Comparison of ENCODE assay signal across 1 cellular context in the genomic region with DNA sequence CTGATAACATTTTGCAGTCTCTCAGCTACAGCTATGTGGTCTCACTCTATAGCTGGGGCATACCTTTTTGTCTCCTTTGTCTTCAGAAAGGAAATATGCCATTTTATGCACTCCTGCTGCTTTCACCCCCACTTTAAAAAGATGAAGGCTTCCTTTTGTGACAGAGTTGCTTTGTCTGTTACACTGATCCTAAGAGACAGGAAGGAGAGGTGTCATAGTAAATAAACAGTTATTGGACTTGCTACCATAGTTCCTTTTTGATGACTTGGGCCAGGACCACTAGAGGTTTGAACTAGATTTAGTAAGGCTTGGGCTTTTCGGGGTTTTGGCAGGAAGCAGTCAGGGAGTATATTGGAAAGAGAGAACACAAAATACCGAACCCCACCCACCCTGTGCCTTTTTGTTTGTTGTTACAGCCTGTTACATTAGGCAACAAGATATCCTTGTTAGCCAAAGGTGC.
A peak's percentile ranks its signal among the peaks of the same experiment; 100 is the strongest.
TF ChIP-seq lines count a peak whose summit lies in the region.

No MANE protein-coding gene starts in this region.

TF ChIP-seq in HepG2, 621 proteins besides CTCF, POLR2A, EP300 and RAD21 (continues in another document):
- no peak for TF ChIP-seq SNRNP70 (IDR thresholded peaks at IDR 0.05; ENCODE audit: low read depth, low read length)
- no peak for TF ChIP-seq MBD4 (IDR thresholded peaks at IDR 0.05; ENCODE audit: borderline replicate concordance, low read length)
- TF ChIP-seq NRL (CRISPR knock-in tag; IDR thresholded peaks at IDR 0.05; ENCODE audit: borderline replicate concordance) = no peak
- no peak for TF ChIP-seq ZNF333 (CRISPR knock-in tag; IDR thresholded peaks at IDR 0.05; ENCODE audit: borderline replicate concordance)
- TF ChIP-seq GZF1 (CRISPR knock-in tag; IDR thresholded peaks at IDR 0.05) = no peak
- TF ChIP-seq, protein P1, sequence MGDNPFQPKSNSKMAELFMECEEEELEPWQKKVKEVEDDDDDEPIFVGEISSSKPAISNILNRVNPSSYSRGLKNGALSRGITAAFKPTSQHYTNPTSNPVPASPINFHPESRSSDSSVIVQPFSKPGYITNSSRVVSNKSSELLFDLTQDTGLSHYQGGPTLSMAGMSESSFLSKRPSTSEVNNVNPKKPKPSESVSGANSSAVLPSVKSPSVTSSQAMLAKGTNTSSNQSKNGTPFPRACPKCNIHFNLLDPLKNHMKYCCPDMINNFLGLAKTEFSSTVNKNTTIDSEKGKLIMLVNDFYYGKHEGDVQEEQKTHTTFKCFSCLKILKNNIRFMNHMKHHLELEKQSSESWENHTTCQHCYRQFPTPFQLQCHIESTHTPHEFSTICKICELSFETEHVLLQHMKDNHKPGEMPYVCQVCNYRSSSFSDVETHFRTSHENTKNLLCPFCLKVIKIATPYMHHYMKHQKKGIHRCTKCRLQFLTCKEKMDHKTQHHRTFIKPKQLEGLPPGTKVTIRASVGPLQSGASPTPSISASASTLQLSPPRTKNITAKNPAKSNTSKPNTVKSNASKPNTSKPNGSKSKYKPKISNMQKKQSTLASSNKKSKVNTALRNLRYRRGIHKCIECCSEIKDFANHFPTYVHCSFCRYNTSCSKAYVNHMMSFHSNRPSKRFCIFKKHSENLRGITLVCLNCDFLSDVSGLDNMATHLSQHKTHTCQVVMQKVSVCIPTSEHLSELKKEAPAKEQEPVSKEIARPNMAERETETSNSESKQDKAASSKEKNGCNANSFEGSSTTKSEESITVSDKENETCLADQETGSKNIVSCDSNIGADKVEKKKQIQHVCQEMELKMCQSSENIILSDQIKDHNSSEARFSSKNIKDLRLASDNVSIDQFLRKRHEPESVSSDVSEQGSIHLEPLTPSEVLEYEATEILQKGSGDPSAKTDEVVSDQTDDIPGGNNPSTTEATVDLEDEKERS (CRISPR knock-in tag; IDR thresholded peaks at IDR 0.05) = peak; percentile 23; the same call in 1 of the 2 replicates
- no peak for TF ChIP-seq ZNF282 (IDR thresholded peaks at IDR 0.05; ENCODE audit: partially characterized antibody)
- TF ChIP-seq, protein P2, sequence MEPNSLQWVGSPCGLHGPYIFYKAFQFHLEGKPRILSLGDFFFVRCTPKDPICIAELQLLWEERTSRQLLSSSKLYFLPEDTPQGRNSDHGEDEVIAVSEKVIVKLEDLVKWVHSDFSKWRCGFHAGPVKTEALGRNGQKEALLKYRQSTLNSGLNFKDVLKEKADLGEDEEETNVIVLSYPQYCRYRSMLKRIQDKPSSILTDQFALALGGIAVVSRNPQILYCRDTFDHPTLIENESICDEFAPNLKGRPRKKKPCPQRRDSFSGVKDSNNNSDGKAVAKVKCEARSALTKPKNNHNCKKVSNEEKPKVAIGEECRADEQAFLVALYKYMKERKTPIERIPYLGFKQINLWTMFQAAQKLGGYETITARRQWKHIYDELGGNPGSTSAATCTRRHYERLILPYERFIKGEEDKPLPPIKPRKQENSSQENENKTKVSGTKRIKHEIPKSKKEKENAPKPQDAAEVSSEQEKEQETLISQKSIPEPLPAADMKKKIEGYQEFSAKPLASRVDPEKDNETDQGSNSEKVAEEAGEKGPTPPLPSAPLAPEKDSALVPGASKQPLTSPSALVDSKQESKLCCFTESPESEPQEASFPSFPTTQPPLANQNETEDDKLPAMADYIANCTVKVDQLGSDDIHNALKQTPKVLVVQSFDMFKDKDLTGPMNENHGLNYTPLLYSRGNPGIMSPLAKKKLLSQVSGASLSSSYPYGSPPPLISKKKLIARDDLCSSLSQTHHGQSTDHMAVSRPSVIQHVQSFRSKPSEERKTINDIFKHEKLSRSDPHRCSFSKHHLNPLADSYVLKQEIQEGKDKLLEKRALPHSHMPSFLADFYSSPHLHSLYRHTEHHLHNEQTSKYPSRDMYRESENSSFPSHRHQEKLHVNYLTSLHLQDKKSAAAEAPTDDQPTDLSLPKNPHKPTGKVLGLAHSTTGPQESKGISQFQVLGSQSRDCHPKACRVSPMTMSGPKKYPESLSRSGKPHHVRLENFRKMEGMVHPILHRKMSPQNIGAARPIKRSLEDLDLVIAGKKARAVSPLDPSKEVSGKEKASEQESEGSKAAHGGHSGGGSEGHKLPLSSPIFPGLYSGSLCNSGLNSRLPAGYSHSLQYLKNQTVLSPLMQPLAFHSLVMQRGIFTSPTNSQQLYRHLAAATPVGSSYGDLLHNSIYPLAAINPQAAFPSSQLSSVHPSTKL (CRISPR knock-in tag; IDR thresholded peaks at IDR 0.05) = peak; percentile 9; the same call in 1 of the 2 replicates
- TF ChIP-seq, protein P3, sequence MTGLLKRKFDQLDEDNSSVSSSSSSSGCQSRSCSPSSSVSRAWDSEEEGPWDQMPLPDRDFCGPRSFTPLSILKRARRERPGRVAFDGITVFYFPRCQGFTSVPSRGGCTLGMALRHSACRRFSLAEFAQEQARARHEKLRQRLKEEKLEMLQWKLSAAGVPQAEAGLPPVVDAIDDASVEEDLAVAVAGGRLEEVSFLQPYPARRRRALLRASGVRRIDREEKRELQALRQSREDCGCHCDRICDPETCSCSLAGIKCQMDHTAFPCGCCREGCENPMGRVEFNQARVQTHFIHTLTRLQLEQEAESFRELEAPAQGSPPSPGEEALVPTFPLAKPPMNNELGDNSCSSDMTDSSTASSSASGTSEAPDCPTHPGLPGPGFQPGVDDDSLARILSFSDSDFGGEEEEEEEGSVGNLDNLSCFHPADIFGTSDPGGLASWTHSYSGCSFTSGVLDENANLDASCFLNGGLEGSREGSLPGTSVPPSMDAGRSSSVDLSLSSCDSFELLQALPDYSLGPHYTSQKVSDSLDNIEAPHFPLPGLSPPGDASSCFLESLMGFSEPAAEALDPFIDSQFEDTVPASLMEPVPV (CRISPR knock-in tag; IDR thresholded peaks at IDR 0.05) = no peak
- no peak for TF ChIP-seq ZNF614 (CRISPR knock-in tag; IDR thresholded peaks at IDR 0.05; ENCODE audit: borderline replicate concordance)
- peak; percentile 83 for TF ChIP-seq SOX5 (CRISPR knock-in tag; IDR thresholded peaks at IDR 0.05; ENCODE audit: borderline replicate concordance)
- TF ChIP-seq ELF3 (CRISPR knock-in tag; IDR thresholded peaks at IDR 0.05) = peak; percentile 30; the same call in 1 of the 2 replicates
- peak; percentile 64; the same call in 1 of the 2 replicates for TF ChIP-seq TBX3 (IDR thresholded peaks at IDR 0.05; ENCODE audit: borderline replicate concordance)
- no peak for TF ChIP-seq MXI1 (IDR thresholded peaks at IDR 0.05; ENCODE audit: borderline replicate concordance, low read depth, low read length)
- peak; percentile 53 for TF ChIP-seq SAP130 (CRISPR knock-in tag; IDR thresholded peaks at IDR 0.05; ENCODE audit: low read depth)
- TF ChIP-seq NFIC (IDR thresholded peaks at IDR 0.05; ENCODE audit: low read length) = no peak
- TF ChIP-seq, protein P4, sequence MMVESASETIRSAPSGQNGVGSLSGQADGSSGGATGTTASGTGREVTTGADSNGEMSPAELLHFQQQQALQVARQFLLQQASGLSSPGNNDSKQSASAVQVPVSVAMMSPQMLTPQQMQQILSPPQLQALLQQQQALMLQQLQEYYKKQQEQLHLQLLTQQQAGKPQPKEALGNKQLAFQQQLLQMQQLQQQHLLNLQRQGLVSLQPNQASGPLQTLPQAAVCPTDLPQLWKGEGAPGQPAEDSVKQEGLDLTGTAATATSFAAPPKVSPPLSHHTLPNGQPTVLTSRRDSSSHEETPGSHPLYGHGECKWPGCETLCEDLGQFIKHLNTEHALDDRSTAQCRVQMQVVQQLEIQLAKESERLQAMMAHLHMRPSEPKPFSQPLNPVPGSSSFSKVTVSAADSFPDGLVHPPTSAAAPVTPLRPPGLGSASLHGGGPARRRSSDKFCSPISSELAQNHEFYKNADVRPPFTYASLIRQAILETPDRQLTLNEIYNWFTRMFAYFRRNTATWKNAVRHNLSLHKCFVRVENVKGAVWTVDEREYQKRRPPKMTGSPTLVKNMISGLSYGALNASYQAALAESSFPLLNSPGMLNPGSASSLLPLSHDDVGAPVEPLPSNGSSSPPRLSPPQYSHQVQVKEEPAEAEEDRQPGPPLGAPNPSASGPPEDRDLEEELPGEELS (CRISPR knock-in tag; IDR thresholded peaks at IDR 0.05) = peak; percentile 40
- TF ChIP-seq TOE1 (CRISPR knock-in tag; IDR thresholded peaks at IDR 0.05) = no peak
- no peak for TF ChIP-seq ZNF563 (CRISPR knock-in tag; IDR thresholded peaks at IDR 0.05)
- TF ChIP-seq DPF2 (CRISPR knock-in tag; IDR thresholded peaks at IDR 0.05; ENCODE audit: borderline replicate concordance, low read depth) = no peak
- TF ChIP-seq, protein P5, sequence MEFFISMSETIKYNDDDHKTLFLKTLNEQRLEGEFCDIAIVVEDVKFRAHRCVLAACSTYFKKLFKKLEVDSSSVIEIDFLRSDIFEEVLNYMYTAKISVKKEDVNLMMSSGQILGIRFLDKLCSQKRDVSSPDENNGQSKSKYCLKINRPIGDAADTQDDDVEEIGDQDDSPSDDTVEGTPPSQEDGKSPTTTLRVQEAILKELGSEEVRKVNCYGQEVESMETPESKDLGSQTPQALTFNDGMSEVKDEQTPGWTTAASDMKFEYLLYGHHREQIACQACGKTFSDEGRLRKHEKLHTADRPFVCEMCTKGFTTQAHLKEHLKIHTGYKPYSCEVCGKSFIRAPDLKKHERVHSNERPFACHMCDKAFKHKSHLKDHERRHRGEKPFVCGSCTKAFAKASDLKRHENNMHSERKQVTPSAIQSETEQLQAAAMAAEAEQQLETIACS (CRISPR knock-in tag; IDR thresholded peaks at IDR 0.05) = peak; percentile 39; the same call in 1 of the 2 replicates
- no peak for TF ChIP-seq ZNF761 (CRISPR knock-in tag; conservative IDR thresholded peaks at IDR 0.05)
- TF ChIP-seq, protein P6, sequence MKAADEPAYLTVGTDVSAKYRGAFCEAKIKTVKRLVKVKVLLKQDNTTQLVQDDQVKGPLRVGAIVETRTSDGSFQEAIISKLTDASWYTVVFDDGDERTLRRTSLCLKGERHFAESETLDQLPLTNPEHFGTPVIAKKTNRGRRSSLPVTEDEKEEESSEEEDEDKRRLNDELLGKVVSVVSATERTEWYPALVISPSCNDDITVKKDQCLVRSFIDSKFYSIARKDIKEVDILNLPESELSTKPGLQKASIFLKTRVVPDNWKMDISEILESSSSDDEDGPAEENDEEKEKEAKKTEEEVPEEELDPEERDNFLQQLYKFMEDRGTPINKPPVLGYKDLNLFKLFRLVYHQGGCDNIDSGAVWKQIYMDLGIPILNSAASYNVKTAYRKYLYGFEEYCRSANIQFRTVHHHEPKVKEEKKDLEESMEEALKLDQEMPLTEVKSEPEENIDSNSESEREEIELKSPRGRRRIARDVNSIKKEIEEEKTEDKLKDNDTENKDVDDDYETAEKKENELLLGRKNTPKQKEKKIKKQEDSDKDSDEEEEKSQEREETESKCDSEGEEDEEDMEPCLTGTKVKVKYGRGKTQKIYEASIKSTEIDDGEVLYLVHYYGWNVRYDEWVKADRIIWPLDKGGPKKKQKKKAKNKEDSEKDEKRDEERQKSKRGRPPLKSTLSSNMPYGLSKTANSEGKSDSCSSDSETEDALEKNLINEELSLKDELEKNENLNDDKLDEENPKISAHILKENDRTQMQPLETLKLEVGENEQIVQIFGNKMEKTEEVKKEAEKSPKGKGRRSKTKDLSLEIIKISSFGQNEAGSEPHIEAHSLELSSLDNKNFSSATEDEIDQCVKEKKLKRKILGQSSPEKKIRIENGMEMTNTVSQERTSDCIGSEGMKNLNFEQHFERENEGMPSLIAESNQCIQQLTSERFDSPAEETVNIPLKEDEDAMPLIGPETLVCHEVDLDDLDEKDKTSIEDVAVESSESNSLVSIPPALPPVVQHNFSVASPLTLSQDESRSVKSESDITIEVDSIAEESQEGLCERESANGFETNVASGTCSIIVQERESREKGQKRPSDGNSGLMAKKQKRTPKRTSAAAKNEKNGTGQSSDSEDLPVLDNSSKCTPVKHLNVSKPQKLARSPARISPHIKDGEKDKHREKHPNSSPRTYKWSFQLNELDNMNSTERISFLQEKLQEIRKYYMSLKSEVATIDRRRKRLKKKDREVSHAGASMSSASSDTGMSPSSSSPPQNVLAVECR (CRISPR knock-in tag; IDR thresholded peaks at IDR 0.05; ENCODE audit: borderline replicate concordance) = no peak
- no peak for TF ChIP-seq PHF8 (CRISPR knock-in tag; IDR thresholded peaks at IDR 0.05)
- TF ChIP-seq, protein P7, sequence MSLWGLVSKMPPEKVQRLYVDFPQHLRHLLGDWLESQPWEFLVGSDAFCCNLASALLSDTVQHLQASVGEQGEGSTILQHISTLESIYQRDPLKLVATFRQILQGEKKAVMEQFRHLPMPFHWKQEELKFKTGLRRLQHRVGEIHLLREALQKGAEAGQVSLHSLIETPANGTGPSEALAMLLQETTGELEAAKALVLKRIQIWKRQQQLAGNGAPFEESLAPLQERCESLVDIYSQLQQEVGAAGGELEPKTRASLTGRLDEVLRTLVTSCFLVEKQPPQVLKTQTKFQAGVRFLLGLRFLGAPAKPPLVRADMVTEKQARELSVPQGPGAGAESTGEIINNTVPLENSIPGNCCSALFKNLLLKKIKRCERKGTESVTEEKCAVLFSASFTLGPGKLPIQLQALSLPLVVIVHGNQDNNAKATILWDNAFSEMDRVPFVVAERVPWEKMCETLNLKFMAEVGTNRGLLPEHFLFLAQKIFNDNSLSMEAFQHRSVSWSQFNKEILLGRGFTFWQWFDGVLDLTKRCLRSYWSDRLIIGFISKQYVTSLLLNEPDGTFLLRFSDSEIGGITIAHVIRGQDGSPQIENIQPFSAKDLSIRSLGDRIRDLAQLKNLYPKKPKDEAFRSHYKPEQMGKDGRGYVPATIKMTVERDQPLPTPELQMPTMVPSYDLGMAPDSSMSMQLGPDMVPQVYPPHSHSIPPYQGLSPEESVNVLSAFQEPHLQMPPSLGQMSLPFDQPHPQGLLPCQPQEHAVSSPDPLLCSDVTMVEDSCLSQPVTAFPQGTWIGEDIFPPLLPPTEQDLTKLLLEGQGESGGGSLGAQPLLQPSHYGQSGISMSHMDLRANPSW (CRISPR knock-in tag; IDR thresholded peaks at IDR 0.05; ENCODE audit: borderline replicate concordance) = no peak
- TF ChIP-seq, protein P8, sequence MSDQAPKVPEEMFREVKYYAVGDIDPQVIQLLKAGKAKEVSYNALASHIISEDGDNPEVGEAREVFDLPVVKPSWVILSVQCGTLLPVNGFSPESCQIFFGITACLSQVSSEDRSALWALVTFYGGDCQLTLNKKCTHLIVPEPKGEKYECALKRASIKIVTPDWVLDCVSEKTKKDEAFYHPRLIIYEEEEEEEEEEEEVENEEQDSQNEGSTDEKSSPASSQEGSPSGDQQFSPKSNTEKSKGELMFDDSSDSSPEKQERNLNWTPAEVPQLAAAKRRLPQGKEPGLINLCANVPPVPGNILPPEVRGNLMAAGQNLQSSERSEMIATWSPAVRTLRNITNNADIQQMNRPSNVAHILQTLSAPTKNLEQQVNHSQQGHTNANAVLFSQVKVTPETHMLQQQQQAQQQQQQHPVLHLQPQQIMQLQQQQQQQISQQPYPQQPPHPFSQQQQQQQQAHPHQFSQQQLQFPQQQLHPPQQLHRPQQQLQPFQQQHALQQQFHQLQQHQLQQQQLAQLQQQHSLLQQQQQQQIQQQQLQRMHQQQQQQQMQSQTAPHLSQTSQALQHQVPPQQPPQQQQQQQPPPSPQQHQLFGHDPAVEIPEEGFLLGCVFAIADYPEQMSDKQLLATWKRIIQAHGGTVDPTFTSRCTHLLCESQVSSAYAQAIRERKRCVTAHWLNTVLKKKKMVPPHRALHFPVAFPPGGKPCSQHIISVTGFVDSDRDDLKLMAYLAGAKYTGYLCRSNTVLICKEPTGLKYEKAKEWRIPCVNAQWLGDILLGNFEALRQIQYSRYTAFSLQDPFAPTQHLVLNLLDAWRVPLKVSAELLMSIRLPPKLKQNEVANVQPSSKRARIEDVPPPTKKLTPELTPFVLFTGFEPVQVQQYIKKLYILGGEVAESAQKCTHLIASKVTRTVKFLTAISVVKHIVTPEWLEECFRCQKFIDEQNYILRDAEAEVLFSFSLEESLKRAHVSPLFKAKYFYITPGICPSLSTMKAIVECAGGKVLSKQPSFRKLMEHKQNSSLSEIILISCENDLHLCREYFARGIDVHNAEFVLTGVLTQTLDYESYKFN (CRISPR knock-in tag; conservative IDR thresholded peaks at IDR 0.05) = peak; percentile 50; the same call in 1 of the 2 replicates
- TF ChIP-seq TBX2 (CRISPR knock-in tag; IDR thresholded peaks at IDR 0.05; ENCODE audit: borderline replicate concordance) = peak; percentile 73; the same call in 1 of the 2 replicates
- TF ChIP-seq ZNF672 (CRISPR knock-in tag; IDR thresholded peaks at IDR 0.05) = no peak
- no peak for TF ChIP-seq ZNF562 (CRISPR knock-in tag; IDR thresholded peaks at IDR 0.05; ENCODE audit: borderline replicate concordance)
- 0 out of 2 replicates have a peak, but pooled peaks have one; percentile 56 for TF ChIP-seq ZNF577 (CRISPR knock-in tag; IDR thresholded peaks at IDR 0.05; ENCODE audit: borderline replicate concordance, low read depth)
